ENCODE assay signal across 24 cellular contexts in genomic region chr2:237798236-237799059, GRCh38.
"Had no signal": no experiment of that assay in that cellular context is flagged by ENCODE, and none has a peak within 500 bp of the region (broad histone marks: within the 10 kb centered on the region; RNA-seq: fewer than 3 reads in every experiment).

TSS of gene RBM44 (plus strand) at chr2:237798779. CDS start at chr2:237813610, 14,831 bp downstream.

- H3K4me3 ChIP-seq: dorsolateral prefrontal cortex, gastrocnemius medialis, neural progenitor cell, prostate gland, right atrium auricular region, skin epidermis, spleen, stomach, thoracic aorta, transverse colon, vagina had no signal

- H3K27ac ChIP-seq: dorsolateral prefrontal cortex, gastrocnemius medialis, neural progenitor cell, prostate gland, right atrium auricular region, skin epidermis, spleen, stomach, thoracic aorta, transverse colon, vagina had no signal

- ATAC-seq: gastrocnemius medialis; left lobe of liver; naive thymus-derived CD4-positive, alpha-beta T cell had no signal

- H3K4me1 ChIP-seq: gastrocnemius medialis, neural progenitor cell, prostate gland, right atrium auricular region, spleen, stomach, transverse colon, vagina had no signal

- H3K9me3 ChIP-seq: gastrocnemius medialis, prostate gland, right atrium auricular region, thoracic aorta, transverse colon, vagina had no signal

- H3K4me3 Mint-ChIP-seq: mesothelial cell of epicardium; naive thymus-derived CD4-positive, alpha-beta T cell; nephron; neural progenitor cell had no signal

- H3K27ac Mint-ChIP-seq: mesothelial cell of epicardium, nephron, neural progenitor cell had no signal

- H3K36me3 ChIP-seq: gastrocnemius medialis, neural progenitor cell, prostate gland, right atrium auricular region, spleen, stomach, thoracic aorta, transverse colon, vagina had no signal

- DNase-seq: dorsolateral prefrontal cortex; effector CD4-positive, alpha-beta T cell; foreskin fibroblast; gastrocnemius medialis; head of caudate nucleus; kidney; mesenchymal stem cell; naive thymus-derived CD4-positive, alpha-beta T cell; nucleus accumbens; spleen; stimulated activated CD4-positive, alpha-beta T cell treated with anti-CD3 and anti-CD28 coated beads, Interleukin-2, amount 100 ng/mL, for 48 hours; stimulated activated CD8-positive, alpha-beta memory T cell treated with anti-CD3 and anti-CD28 coated beads, Interleukin-4, amount 100 ng/mL, for 48 hours; stimulated activated naive CD4-positive, alpha-beta T cell treated with Interleukin-2 at 50 U/mL for 16 hours; stomach; transverse colon had no signal

- H3K4me1 Mint-ChIP-seq: mesothelial cell of epicardium; naive thymus-derived CD4-positive, alpha-beta T cell; nephron; neural progenitor cell had no signal

- H3K27me3 ChIP-seq: dorsolateral prefrontal cortex, gastrocnemius medialis, neural progenitor cell, right atrium auricular region, spleen, stomach, transverse colon, vagina had no signal

- H3K27me3 Mint-ChIP-seq: naive thymus-derived CD4-positive, alpha-beta T cell had no signal
